Comparison of ENCODE assay signal across 8 cellular contexts in the genomic region with DNA sequence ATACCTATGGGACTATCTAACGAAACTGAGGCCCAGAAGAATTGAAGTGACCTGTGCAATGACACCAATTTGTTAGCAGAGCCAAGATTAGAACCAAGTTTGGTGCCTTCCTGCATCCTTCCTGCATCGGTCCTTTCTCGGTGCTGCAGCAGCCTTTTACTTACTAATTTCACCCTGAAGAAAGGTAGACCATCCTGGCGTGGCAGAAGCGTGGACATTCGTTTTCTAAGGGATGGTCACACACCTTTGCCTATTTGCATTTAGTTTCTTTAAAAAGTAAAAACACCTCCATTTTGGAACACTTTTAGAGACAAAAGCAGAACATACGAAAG. TPM values are rescaled to one million over a fixed set of nuclear protein-coding genes. Genes with fewer than 3 reads are reported as not detected.
A peak's percentile ranks its signal among the peaks of the same experiment; 100 is the strongest.
DNase-seq lines count a peak whose midpoint lies in the region; ATAC-seq and TF ChIP-seq lines count a peak whose summit lies in the region.

No MANE protein-coding gene starts in this region.

- H3K9me3 Mint-ChIP-seq in T-helper 2 cell treated with Interferon-gamma antibody and Interleukin-4, amounts not matched to agents 5 μg/mL and 100 μg/mL, for 36 hours, result no peaks in the 10 kb centered on the region

- TF ChIP-seq CTCF in fibroblast of villous mesenchyme (IDR thresholded peaks at IDR 0.05; ENCODE audit: insufficient read depth, low read depth, low read length) (no peak), retinal pigment epithelial cell (conservative IDR thresholded peaks at IDR 0.05; ENCODE audit: low read depth, low read length) (no peak)

- peak overlapping the region; percentile 97 for H3K4me3 Mint-ChIP-seq in T-helper 2 cell treated with Interferon-gamma antibody and Interleukin-4, amounts not matched to agents 5 μg/mL and 100 μg/mL, for 36 hours

- H3K36me3 Mint-ChIP-seq in T-helper 2 cell treated with Interferon-gamma antibody and Interleukin-4, amounts not matched to agents 5 μg/mL and 100 μg/mL, for 36 hours (ENCODE audit: low read depth), result peaks cover 32% of the 10 kb centered on the region

- peaks cover 3% of the 10 kb centered on the region for H3K27me3 Mint-ChIP-seq in T-helper 2 cell treated with Interferon-gamma antibody and Interleukin-4, amounts not matched to agents 5 μg/mL and 100 μg/mL, for 36 hours (ENCODE audit: low read depth)

- DNase-seq in AG08395 (ENCODE audit: low spot score), result peak; percentile 7
- no peak for DNase-seq in T-helper 2 cell treated with Interferon-gamma antibody and Interleukin-4, amounts not matched to agents 5 μg/mL and 100 μg/mL, for 36 hours (ENCODE audit: low spot score)
- peak; percentile 8 for DNase-seq in fibroblast of villous mesenchyme (ENCODE audit: low read depth)
- DNase-seq in retinal pigment epithelial cell (ENCODE audit: low read depth), result no peak
- no peak for DNase-seq in NK-92 (lab: John Stamatoyannopoulos, UW; ENCODE audit: unreplicated experiment)
- no peak for DNase-seq in cortex of kidney (lab: John Stamatoyannopoulos, UW)

- ATAC-seq in GM19467 (IDR thresholded peaks at IDR 0.05; ENCODE audit: unreplicated experiment) (peak; percentile 1), HG03196 (IDR thresholded peaks at IDR 0.05; ENCODE audit: unreplicated experiment) (no peak)

- H3K4me3 ChIP-seq in fibroblast of villous mesenchyme (ENCODE audit: low read depth, low read length) (peak overlapping the region; percentile 92), retinal pigment epithelial cell (ENCODE audit: low read length) (peak overlapping the region; percentile 97)

- peak overlapping the region; percentile 99 for H3K27ac Mint-ChIP-seq in T-helper 2 cell treated with Interferon-gamma antibody and Interleukin-4, amounts not matched to agents 5 μg/mL and 100 μg/mL, for 36 hours

- H3K4me1 Mint-ChIP-seq in T-helper 2 cell treated with Interferon-gamma antibody and Interleukin-4, amounts not matched to agents 5 μg/mL and 100 μg/mL, for 36 hours (ENCODE audit: low read depth), result peaks cover 26% of the 10 kb centered on the region

RNA-seq across cellular contexts. Expression of a gene that starts 0.7 kb away (rescaled TPM):
- total RNA-seq in fibroblast of villous mesenchyme, result 28.5 and 36.7 TPM in 2 replicates

RNA-seq across cellular contexts. Expression of a gene that starts 41.3 kb away (rescaled TPM):
- 0.86 and 1.3 TPM in 2 replicates for total RNA-seq in fibroblast of villous mesenchyme

Comparison
In these comparisons a context has a peak if more than half of its experiments do, and no peak if none do; other contexts are left out.
1. DNase-seq: peak in AG08395 (single experiment) and fibroblast of villous mesenchyme (single experiment); none in T-helper 2 cell treated with Interferon-gamma antibody and Interleukin-4, amounts not matched to agents 5 μg/mL and 100 μg/mL, for 36 hours (single experiment), retinal pigment epithelial cell (single experiment), NK-92 (single experiment) and cortex of kidney (single experiment).